ENCODE assay signal across 1 cellular context in genomic region chr15:41492597-41493204, GRCh38.
A peak's percentile ranks its signal among the peaks of the same experiment; 100 is the strongest.
TF ChIP-seq lines count a peak whose summit lies in the region.

No MANE protein-coding gene starts in this region.

TF ChIP-seq in HepG2, 621 proteins besides CTCF, POLR2A, EP300 and RAD21:
- 0 out of 2 replicates have a peak, but pooled peaks have one; percentile 38 for TF ChIP-seq CBX5 (CRISPR knock-in tag; IDR thresholded peaks at IDR 0.05; ENCODE audit: borderline replicate concordance)
- peak; percentile 48; the same call in 1 of the 2 replicates for TF ChIP-seq IRF2 (CRISPR knock-in tag; IDR thresholded peaks at IDR 0.05)
- TF ChIP-seq ETV5 (CRISPR knock-in tag; IDR thresholded peaks at IDR 0.05; ENCODE audit: borderline replicate concordance), result 0 out of 2 replicates have a peak, but pooled peaks have one; percentile 5
- TF ChIP-seq NFYC (CRISPR knock-in tag; IDR thresholded peaks at IDR 0.05), result 0 out of 2 replicates have a peak, but pooled peaks have one; percentile 9
- 0 out of 2 replicates have a peak, but pooled peaks have one; percentile 26 for TF ChIP-seq CBFB (CRISPR knock-in tag; IDR thresholded peaks at IDR 0.05)
- peak; percentile 18; the same call in 1 of the 2 replicates for TF ChIP-seq FOXA3 (CRISPR knock-in tag; IDR thresholded peaks at IDR 0.05)
- TF ChIP-seq LRRFIP1 (CRISPR knock-in tag; conservative IDR thresholded peaks at IDR 0.05), result no peak
- TF ChIP-seq KLF11 (CRISPR knock-in tag; IDR thresholded peaks at IDR 0.05), result 0 out of 2 replicates have a peak, but pooled peaks have one; percentile 14
- TF ChIP-seq SIX1 (CRISPR knock-in tag; IDR thresholded peaks at IDR 0.05; ENCODE audit: borderline replicate concordance), result 0 out of 2 replicates have a peak, but pooled peaks have one; percentile 14
- TF ChIP-seq ZNF816 (CRISPR knock-in tag; IDR thresholded peaks at IDR 0.05; ENCODE audit: borderline replicate concordance), result 0 out of 2 replicates have a peak, but pooled peaks have one; percentile 20
- TF ChIP-seq TRAFD1 (CRISPR knock-in tag; IDR thresholded peaks at IDR 0.05; ENCODE audit: borderline replicate concordance), result peak; percentile 12; the same call in 1 of the 2 replicates
- TF ChIP-seq ZFP82 (CRISPR knock-in tag; IDR thresholded peaks at IDR 0.05; ENCODE audit: borderline replicate concordance), result 0 out of 2 replicates have a peak, but pooled peaks have one; percentile 14
- no peak for TF ChIP-seq RFX3 (CRISPR knock-in tag; IDR thresholded peaks at IDR 0.05)
- TF ChIP-seq PAX8 (CRISPR knock-in tag; IDR thresholded peaks at IDR 0.05; ENCODE audit: borderline replicate concordance), result no peak
- TF ChIP-seq FOXO1 (CRISPR knock-in tag; IDR thresholded peaks at IDR 0.05), result 0 out of 2 replicates have a peak, but pooled peaks have one; percentile 13
- no peak for TF ChIP-seq ELF4 (CRISPR knock-in tag; IDR thresholded peaks at IDR 0.05; ENCODE audit: borderline replicate concordance)
- TF ChIP-seq DRAP1 (CRISPR knock-in tag; IDR thresholded peaks at IDR 0.05), result peak; percentile 76; the same call in 1 of the 2 replicates
- TF ChIP-seq KDM5B (CRISPR knock-in tag; IDR thresholded peaks at IDR 0.05; ENCODE audit: borderline replicate concordance), result peak; percentile 7; the same call in 1 of the 2 replicates
